9 cellular contexts compared by ENCODE assay signal in the genomic region with DNA sequence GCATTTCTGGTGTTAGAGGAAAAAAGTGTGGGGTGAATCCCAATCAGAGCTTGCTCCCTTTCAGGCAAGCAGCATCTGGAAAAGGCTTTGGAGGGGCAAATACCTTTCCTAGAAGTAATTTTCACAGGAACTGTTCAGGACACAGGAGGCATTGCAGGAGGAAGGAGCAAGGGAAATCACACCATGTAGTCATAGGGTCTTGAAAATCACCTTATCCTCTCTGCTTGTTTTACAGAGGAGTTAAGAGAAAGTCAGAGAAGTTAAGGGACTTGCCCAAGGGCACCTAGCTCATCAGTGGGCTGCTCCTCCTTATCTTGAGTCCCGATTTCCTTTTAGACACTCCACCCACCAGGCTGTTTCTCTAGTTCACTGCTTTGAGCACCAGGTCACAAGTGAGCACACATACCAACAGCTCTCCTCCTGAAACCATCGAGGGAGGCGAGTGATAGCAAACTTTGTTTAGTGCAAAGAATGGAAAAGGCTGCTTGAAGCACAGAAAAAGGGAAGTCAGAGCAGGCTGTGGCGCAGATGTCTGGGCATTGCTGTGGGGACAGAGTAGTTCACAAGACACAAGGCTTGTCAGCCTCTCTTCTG.
DNase-seq lines count a peak whose midpoint lies in the region; ATAC-seq, FAIRE-seq and TF ChIP-seq lines count a peak whose summit lies in the region.
"Had no signal": no experiment of that assay in that cellular context is flagged by ENCODE, and none has a peak within 500 bp of the region (broad histone marks: within the 10 kb centered on the region; RNA-seq: fewer than 3 reads in every experiment).

No MANE protein-coding gene starts in this region.

- FAIRE-seq in HepG2 (lab: Jason Lieb, UNC): no peak

- H3K27me3 Mint-ChIP-seq in stimulated activated naive CD8-positive, alpha-beta T cell treated with anti-CD3 and anti-CD28 coated beads, Interleukin-15, amount 100 ng/mL, for 72 hours: no peaks in the 10 kb centered on the region
- no peaks in the 10 kb centered on the region for H3K27me3 Mint-ChIP-seq in CD4-positive, alpha-beta T cell

- TF ChIP-seq EP300 in HepG2 (IDR thresholded peaks at IDR 0.05; ENCODE audit: low read depth in 2 of 2, low read length in 2 of 2) (no peak), HepG2 (CRISPR knock-in tag; IDR thresholded peaks at IDR 0.05; ENCODE audit: borderline replicate concordance) (no peak)

- no peak for TF ChIP-seq RAD21 in HepG2 (CRISPR knock-in tag; IDR thresholded peaks at IDR 0.05)

- no peak for TF ChIP-seq CTCF in right lobe of liver (IDR thresholded peaks at IDR 0.05)
- TF ChIP-seq CTCF in HepG2 (CRISPR knock-in tag; IDR thresholded peaks at IDR 0.05): no peak
- TF ChIP-seq CTCF in WERI-Rb-1 (IDR thresholded peaks at IDR 0.05; ENCODE audit: low read depth, low read length): no peak
- no peak for TF ChIP-seq CTCF in CD4-positive, alpha-beta T cell (IDR thresholded peaks at IDR 0.05)

- H3K9me3 ChIP-seq in right lobe of liver (no peaks in the 10 kb centered on the region), HepG2 (ENCODE audit: low read length) (no peaks in the 10 kb centered on the region), WERI-Rb-1 (ENCODE audit: severe bottlenecking) (no peaks in the 10 kb centered on the region)
- H3K9me3 ChIP-seq in CD4-positive, alpha-beta T cell (ENCODE audit: control insufficient read depth, low read length): peaks cover 7% of the 10 kb centered on the region

- POLR2A ChIA-PET in HepG2 (lab: Yijun Ruan, JAX): no interaction called here
- POLR2A ChIA-PET in CD4-positive, alpha-beta T cell (lab: Charles Lee): interaction anchor here (1.1 to 1.8 kb wide), 4 partner anchors 10 to 88 kb away, joined by 3 to 4 read pairs (median 4); no protein-coding TSS in a partner anchor

- H3K4me3 ChIP-seq in right lobe of liver (no peak overlapping the region), HepG2 (replicated peaks in 1 of 3; ENCODE audit: insufficient read depth in 1 of 3, low read depth in 2 of 3, low read length in 3 of 3) (no peak overlapping the region), WERI-Rb-1 (ENCODE audit: low read depth, low read length) (no peak overlapping the region)
- H3K4me3 ChIP-seq: skin epidermis had no signal

- H3K9ac ChIP-seq in HepG2 (ENCODE audit: insufficient read depth, low read depth, low read length): no peak overlapping the region

- H3K27ac Mint-ChIP-seq in stimulated activated naive CD8-positive, alpha-beta T cell treated with anti-CD3 and anti-CD28 coated beads, Interleukin-15, amount 100 ng/mL, for 72 hours: peak overlapping the region in 1 of 2 donors; percentile 10
- no peak overlapping the region for H3K27ac Mint-ChIP-seq in CD4-positive, alpha-beta T cell

- in situ Hi-C loops in HepG2 (cut with HindIII; ENCODE audit: extremely low pct_ligation_motif_present, low pct_unique_long_range_greater_than_20kb): no loop called here

- CTCF ChIA-PET in HepG2 (lab: Yijun Ruan, JAX; ENCODE audit: low intra/inter-chr PET ratio, low total read pairs): no interaction called here
- CTCF ChIA-PET in CD4-positive, alpha-beta T cell (lab: Charles Lee): interaction anchor here (1.3 kb wide), 1 partner anchor 116 kb away, joined by 3 read pairs; no protein-coding TSS in a partner anchor

- H3K4me1 Mint-ChIP-seq in stimulated activated naive CD8-positive, alpha-beta T cell treated with anti-CD3 and anti-CD28 coated beads, Interleukin-15, amount 100 ng/mL, for 72 hours: peaks cover 40% of the 10 kb centered on the region
- peaks cover 35% of the 10 kb centered on the region for H3K4me1 Mint-ChIP-seq in CD4-positive, alpha-beta T cell (ENCODE audit: low read depth)

- no peak overlapping the region for H2AFZ ChIP-seq in HepG2 (ENCODE audit: low read length)

- BruUV-seq in HepG2 (replicated peaks; lab: Mats Ljungman, UMichigan): no TSS peak

- H3K4me3 Mint-ChIP-seq in stimulated activated naive CD8-positive, alpha-beta T cell treated with anti-CD3 and anti-CD28 coated beads, Interleukin-15, amount 100 ng/mL, for 72 hours: no peak overlapping the region
- no peak overlapping the region for H3K4me3 Mint-ChIP-seq in CD4-positive, alpha-beta T cell

- H3K27ac ChIP-seq in right lobe of liver: no peak overlapping the region
- H3K27ac ChIP-seq in HepG2 (ENCODE audit: extremely low read length, insufficient read depth, low read length): no peak overlapping the region
- H3K27ac ChIP-seq in WERI-Rb-1: no peak overlapping the region
- H3K27ac ChIP-seq in CD4-positive, alpha-beta T cell (ENCODE audit: low read depth, low read length): no peak overlapping the region

- H3K36me3 ChIP-seq in right lobe of liver (no peaks in the 10 kb centered on the region), HepG2 (replicated peaks in 1 of 2; ENCODE audit: control insufficient read depth in 1 of 2, insufficient read depth in 2 of 2, low read length in 2 of 2) (no peaks in the 10 kb centered on the region), WERI-Rb-1 (no peaks in the 10 kb centered on the region)

- ATAC-seq in right lobe of liver (peak in 3 of 4 donors; percentile 31 to 61 (median 58)), HepG2 (no peak), HG02943 (IDR thresholded peaks at IDR 0.05; ENCODE audit: low read depth, unreplicated experiment) (peak; percentile 58)
- peak; percentile 53 for ATAC-seq in stimulated activated naive CD8-positive, alpha-beta T cell treated with anti-CD3 and anti-CD28 coated beads, Interleukin-15, amount 100 ng/mL, for 72 hours
- ATAC-seq in CD4-positive, alpha-beta T cell (ENCODE audit: poor library complexity): no peak

- 22% methylated on average over 4 of the region's 4 CpGs for WGBS in right lobe of liver (ENCODE audit: insufficient coverage, low coverage, low lambda C conversion rate, missing lambda C conversion rate)
- 24% methylated on average over 4 of the region's 4 CpGs for WGBS in HepG2 (ENCODE audit: low lambda C conversion rate)

- H3K79me2 ChIP-seq in HepG2 (ENCODE audit: insufficient read depth, low read length): no peaks in the 10 kb centered on the region

- no peaks in the 10 kb centered on the region for H3K36me3 Mint-ChIP-seq in CD4-positive, alpha-beta T cell (ENCODE audit: low read depth)

- H3K4me1 ChIP-seq in right lobe of liver: no peaks in the 10 kb centered on the region
- H3K4me1 ChIP-seq in HepG2 (ENCODE audit: insufficient read depth, low read length): no peaks in the 10 kb centered on the region

- H3K9me3 Mint-ChIP-seq in stimulated activated naive CD8-positive, alpha-beta T cell treated with anti-CD3 and anti-CD28 coated beads, Interleukin-15, amount 100 ng/mL, for 72 hours: peaks cover 27 to 31% of the 10 kb centered on the region in 2 donors
- peaks cover 4% of the 10 kb centered on the region for H3K9me3 Mint-ChIP-seq in CD4-positive, alpha-beta T cell

- TF ChIP-seq POLR2A in right lobe of liver (IDR thresholded peaks at IDR 0.05): no peak
- TF ChIP-seq POLR2A in HepG2 (IDR thresholded peaks at IDR 0.05; ENCODE audit: insufficient read depth in 1 of 2, low read depth in 2 of 2, low read length in 2 of 2): no peak
- TF ChIP-seq POLR2A in Raji (IDR thresholded peaks at IDR 0.05; ENCODE audit: insufficient read depth, low read depth, low read length): peak; percentile 44; the same call in 1 of the 2 replicates

- intact Hi-C loops in right lobe of liver (cut with DNase I) (no loop called here), HepG2 (cut with micrococcal nuclease; ENCODE audit: unreplicated experiment) (no loop called here)
- intact Hi-C loops in CD4-positive, alpha-beta T cell (cut with DNase I, micrococcal nuclease): no loop called here

- no peak for DNase-seq in right lobe of liver
- DNase-seq in HepG2 (ENCODE audit: low spot score): no peak
- no peak for DNase-seq in stimulated activated naive CD8-positive, alpha-beta T cell treated with anti-CD3 and anti-CD28 coated beads, Interleukin-15, amount 100 ng/mL, for 72 hours
- DNase-seq in WERI-Rb-1: no peak
- no peak for DNase-seq in mesenteric fat pad (ENCODE audit: low spot score)
- DNase-seq in CD4-positive, alpha-beta T cell: no peak

- H3K4me2 ChIP-seq in HepG2 (ENCODE audit: low read depth, low read length): no peak overlapping the region

- H3K27me3 ChIP-seq in right lobe of liver (no peaks in the 10 kb centered on the region), HepG2 (ENCODE audit: control insufficient read depth in 1 of 2, insufficient read depth in 2 of 2, low read length in 2 of 2) (peaks cover 0 to 6% of the 10 kb centered on the region in 2 experiments; a peak in 1 of 5 replicates), WERI-Rb-1 (ENCODE audit: insufficient read depth, low read depth, severe bottlenecking) (no peaks in the 10 kb centered on the region)
- no peaks in the 10 kb centered on the region for H3K27me3 ChIP-seq in CD4-positive, alpha-beta T cell (ENCODE audit: control insufficient read depth, insufficient read depth, low read length)

- no peaks in the 10 kb centered on the region for H4K20me1 ChIP-seq in HepG2 (ENCODE audit: insufficient read depth, low read length)

TF ChIP-seq in HepG2, 621 proteins besides CTCF, POLR2A, EP300 and RAD21 (continues in another document):
- TF ChIP-seq, protein P1, sequence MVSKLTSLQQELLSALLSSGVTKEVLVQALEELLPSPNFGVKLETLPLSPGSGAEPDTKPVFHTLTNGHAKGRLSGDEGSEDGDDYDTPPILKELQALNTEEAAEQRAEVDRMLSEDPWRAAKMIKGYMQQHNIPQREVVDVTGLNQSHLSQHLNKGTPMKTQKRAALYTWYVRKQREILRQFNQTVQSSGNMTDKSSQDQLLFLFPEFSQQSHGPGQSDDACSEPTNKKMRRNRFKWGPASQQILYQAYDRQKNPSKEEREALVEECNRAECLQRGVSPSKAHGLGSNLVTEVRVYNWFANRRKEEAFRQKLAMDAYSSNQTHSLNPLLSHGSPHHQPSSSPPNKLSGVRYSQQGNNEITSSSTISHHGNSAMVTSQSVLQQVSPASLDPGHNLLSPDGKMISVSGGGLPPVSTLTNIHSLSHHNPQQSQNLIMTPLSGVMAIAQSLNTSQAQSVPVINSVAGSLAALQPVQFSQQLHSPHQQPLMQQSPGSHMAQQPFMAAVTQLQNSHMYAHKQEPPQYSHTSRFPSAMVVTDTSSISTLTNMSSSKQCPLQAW (CRISPR knock-in tag; IDR thresholded peaks at IDR 0.05): no peak

Comparison
In these comparisons a context has a peak if more than half of its experiments do, and no peak if none do; other contexts are left out.
1. ATAC-seq: peak in right lobe of liver (3 of 4), HG02943 (single experiment) and stimulated activated naive CD8-positive, alpha-beta T cell treated with anti-CD3 and anti-CD28 coated beads, Interleukin-15, amount 100 ng/mL, for 72 hours (single experiment); none in HepG2 (single experiment) and CD4-positive, alpha-beta T cell (single experiment).